ENCODE assay signal across 1 cellular context in genomic region chr17:56960596-56961538, GRCh38.
TF ChIP-seq lines count a peak whose summit lies in the region.

COIL (minus strand) TSS chr17:56961050; CDS start chr17:56961019, 31 bp downstream.

TF ChIP-seq in HepG2, 621 proteins besides CTCF, POLR2A, EP300 and RAD21 (continued from another document and continues in another):
- TF ChIP-seq ZBTB40 (IDR thresholded peaks at IDR 0.05) (no peak), ZBTB40 (CRISPR knock-in tag; IDR thresholded peaks at IDR 0.05) (peak; percentile 79), CCAR2 (optimal IDR thresholded peaks at IDR 0.05; ENCODE audit: low read depth, low read length) (peak; percentile 73), ZSCAN31 (CRISPR knock-in tag; IDR thresholded peaks at IDR 0.05; ENCODE audit: low read depth) (peak; percentile 91), YEATS2 (CRISPR knock-in tag; IDR thresholded peaks at IDR 0.05; ENCODE audit: borderline replicate concordance) (peak; percentile 93), ZSCAN12 (CRISPR knock-in tag; IDR thresholded peaks at IDR 0.05) (peak; percentile 84; the same call in 1 of the 2 replicates), BRD4 (CRISPR knock-in tag; IDR thresholded peaks at IDR 0.05) (0 out of 2 replicates have a peak, but pooled peaks have one; percentile 77), ZNF605 (CRISPR knock-in tag; IDR thresholded peaks at IDR 0.05) (peak; percentile 94), HDAC1 (CRISPR knock-in tag; IDR thresholded peaks at IDR 0.05) (peak; percentile 92), REPIN1 (CRISPR knock-in tag; IDR thresholded peaks at IDR 0.05; ENCODE audit: borderline replicate concordance, low read depth) (peak; percentile 90), NFYC (CRISPR knock-in tag; IDR thresholded peaks at IDR 0.05) (peak; percentile 36; the same call in 1 of the 2 replicates), ZNF337 (CRISPR knock-in tag; IDR thresholded peaks at IDR 0.05; ENCODE audit: borderline replicate concordance, low read depth) (peak; percentile 71; the same call in 1 of the 2 replicates), STAG1 (CRISPR knock-in tag; IDR thresholded peaks at IDR 0.05) (peak; percentile 71), DMAP1 (CRISPR knock-in tag; IDR thresholded peaks at IDR 0.05) (peak; percentile 93; the same call in 1 of the 2 replicates), THAP11 (CRISPR knock-in tag; IDR thresholded peaks at IDR 0.05) (peak; percentile 90), ZNF773 (CRISPR knock-in tag; IDR thresholded peaks at IDR 0.05; ENCODE audit: borderline replicate concordance) (peak; percentile 84; the same call in 1 of the 2 replicates), SNRNP70 (IDR thresholded peaks at IDR 0.05; ENCODE audit: low read depth, low read length) (no peak), JARID2 (CRISPR knock-in tag; IDR thresholded peaks at IDR 0.05; ENCODE audit: insufficient replicate concordance) (peak; percentile 34), MIER3 (CRISPR knock-in tag; IDR thresholded peaks at IDR 0.05; ENCODE audit: borderline replicate concordance) (0 out of 2 replicates have a peak, but pooled peaks have one; percentile 72), RCOR2 (CRISPR knock-in tag; IDR thresholded peaks at IDR 0.05) (no peak), ZNF484 (CRISPR knock-in tag; IDR thresholded peaks at IDR 0.05; ENCODE audit: borderline replicate concordance, low read depth) (no peak), MTF2 (CRISPR knock-in tag; IDR thresholded peaks at IDR 0.05; ENCODE audit: borderline replicate concordance) (no peak), ZNF530 (CRISPR knock-in tag; IDR thresholded peaks at IDR 0.05; ENCODE audit: low read depth) (no peak), ZNF619 (CRISPR knock-in tag; IDR thresholded peaks at IDR 0.05) (peak; percentile 89; the same call in 1 of the 2 replicates), ZNF709 (CRISPR knock-in tag; IDR thresholded peaks at IDR 0.05) (peak; percentile 60), NCOA1 (CRISPR knock-in tag; IDR thresholded peaks at IDR 0.05) (no peak), BCL3 (CRISPR knock-in tag; IDR thresholded peaks at IDR 0.05) (peak; percentile 83), NR2F6 (IDR thresholded peaks at IDR 0.05) (0 out of 2 replicates have a peak, but pooled peaks have one; percentile 13), NR2F6 (CRISPR knock-in tag; IDR thresholded peaks at IDR 0.05) (peak; percentile 72; the same call in 1 of the 2 replicates), ZBTB43 (CRISPR knock-in tag; conservative IDR thresholded peaks at IDR 0.05) (peak; percentile 81; the same call in 1 of the 2 replicates), ZNF383 (CRISPR knock-in tag; IDR thresholded peaks at IDR 0.05; ENCODE audit: borderline replicate concordance) (no peak), HES4 (CRISPR knock-in tag; IDR thresholded peaks at IDR 0.05; ENCODE audit: borderline replicate concordance) (no peak), ELK4 (CRISPR knock-in tag; IDR thresholded peaks at IDR 0.05; ENCODE audit: borderline replicate concordance) (no peak), TFDP2 (CRISPR knock-in tag; IDR thresholded peaks at IDR 0.05) (peak; percentile 87), RFX3 (CRISPR knock-in tag; IDR thresholded peaks at IDR 0.05) (no peak), HOXA3 (CRISPR knock-in tag; IDR thresholded peaks at IDR 0.05) (peak; percentile 91), NAIF1 (CRISPR knock-in tag; IDR thresholded peaks at IDR 0.05; ENCODE audit: borderline replicate concordance) (no peak), NR0B2 (CRISPR knock-in tag; IDR thresholded peaks at IDR 0.05) (peak; percentile 52; the same call in 1 of the 2 replicates), DMTF1 (CRISPR knock-in tag; IDR thresholded peaks at IDR 0.05) (no peak), GMEB1 (CRISPR knock-in tag; IDR thresholded peaks at IDR 0.05; ENCODE audit: borderline replicate concordance) (peak; percentile 85), ZFP82 (CRISPR knock-in tag; IDR thresholded peaks at IDR 0.05; ENCODE audit: borderline replicate concordance) (0 out of 2 replicates have a peak, but pooled peaks have one; percentile 64), HNF4G (IDR thresholded peaks at IDR 0.05; ENCODE audit: borderline replicate concordance, low read depth, low read length) (no peak; the same call in 1 of the 2 replicates), HNF4G (CRISPR knock-in tag; IDR thresholded peaks at IDR 0.05; ENCODE audit: borderline replicate concordance, low read depth) (peak; percentile 76)
